25 cellular contexts compared by ENCODE assay signal in the genomic region with DNA sequence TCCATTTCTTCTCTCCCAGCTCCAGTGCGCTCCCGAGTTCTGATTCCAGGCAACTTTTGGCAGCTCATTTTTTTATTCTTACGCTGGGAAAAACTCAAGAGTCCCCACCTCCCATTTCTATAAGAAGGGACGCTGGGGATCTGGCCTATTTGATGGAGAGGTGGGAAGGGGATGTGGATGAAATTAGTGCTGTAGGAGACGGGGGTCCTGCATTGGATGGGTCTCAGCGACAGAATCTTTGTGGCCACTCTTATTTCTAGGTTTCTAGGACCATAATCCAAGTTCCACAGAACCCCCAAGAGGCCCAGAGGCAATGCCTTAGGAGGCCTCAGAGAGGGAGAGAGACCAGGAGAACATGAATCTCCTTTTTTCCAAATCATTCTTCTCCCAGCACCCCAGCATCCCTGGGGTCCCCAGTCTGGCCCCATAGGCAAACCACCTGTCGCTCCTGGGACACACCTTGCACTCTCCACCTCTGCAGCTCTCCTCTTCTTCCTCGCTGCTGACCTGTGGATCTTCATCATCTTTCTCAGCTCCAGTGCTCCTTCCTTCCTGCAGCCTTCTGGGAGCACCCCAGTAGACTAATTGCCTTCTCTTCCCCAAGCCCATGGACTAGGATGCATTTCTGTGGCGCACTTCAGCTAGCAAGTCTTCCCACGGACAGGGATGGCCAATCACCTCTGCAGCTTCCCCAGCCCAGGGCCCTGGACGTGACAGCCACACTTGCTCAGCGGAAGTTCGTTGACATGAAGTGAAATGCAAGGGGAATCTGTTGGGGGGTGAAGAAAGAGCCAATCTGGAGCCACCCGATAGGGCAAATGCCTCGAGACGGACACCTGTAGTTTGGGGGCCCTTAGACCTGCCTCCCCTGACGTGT.
DNase-seq lines count a peak whose midpoint lies in the region; ATAC-seq and TF ChIP-seq lines count a peak whose summit lies in the region.
"Had no signal": no experiment of that assay in that cellular context is flagged by ENCODE, and none has a peak within 500 bp of the region (broad histone marks: within the 10 kb centered on the region; RNA-seq: fewer than 3 reads in every experiment).

No MANE protein-coding gene starts in this region.

- no peaks in the 10 kb centered on the region for H3K36me3 ChIP-seq in Peyer's patch
- H3K36me3 ChIP-seq in testis (ENCODE audit: low read depth, missing control alignments) = no peaks in the 10 kb centered on the region
- no peaks in the 10 kb centered on the region for H3K36me3 ChIP-seq in mesendoderm (ENCODE audit: control insufficient read depth, insufficient read depth, low read length)
- H3K36me3 ChIP-seq: ascending aorta, cardiac muscle cell, gastrocnemius medialis, upper lobe of left lung had no signal

- no peak overlapping the region for H3K4me3 ChIP-seq in Peyer's patch
- no peak overlapping the region for H3K4me3 ChIP-seq in testis
- H3K4me3 ChIP-seq in mesendoderm (ENCODE audit: low read length) = no peak overlapping the region
- H3K4me3 ChIP-seq: ascending aorta, cardiac muscle cell, gastrocnemius medialis, upper lobe of left lung had no signal

- POLR2A ChIA-PET in activated CD4-positive, alpha-beta T cell treated with anti-CD3 and anti-CD28 coated beads for 36 hours (lab: Charles Lee) = no interaction called here

- H3K36me3 Mint-ChIP-seq in activated CD4-positive, alpha-beta T cell treated with anti-CD3 and anti-CD28 coated beads, Interleukin-2, amount 10 ng/mL, durations not matched to agents 24 days and 14 days (ENCODE audit: low read depth) = no peaks in the 10 kb centered on the region
- no peaks in the 10 kb centered on the region for H3K36me3 Mint-ChIP-seq in activated CD4-positive, alpha-beta T cell treated with anti-CD3 and anti-CD28 coated beads for 36 hours (ENCODE audit: low read depth)
- H3K36me3 Mint-ChIP-seq: activated naive CD8-positive, alpha-beta T cell treated with anti-CD3 and anti-CD28 coated beads, Interleukin-2, amount 10 ng/mL, durations not matched to agents 7 days and 5 days; CD14-positive monocyte had no signal

- H2BK5ac ChIP-seq in mesendoderm (ENCODE audit: low read length) = no peak overlapping the region

- no peak overlapping the region for H2BK15ac ChIP-seq in mesendoderm (replicated peaks; ENCODE audit: low read depth)

- DNase-seq in activated CD4-positive, alpha-beta T cell treated with anti-CD3 and anti-CD28 coated beads, Interleukin-2, amount 10 ng/mL, durations not matched to agents 24 days and 14 days = peak; percentile 29
- no peak for DNase-seq in activated CD4-positive, alpha-beta T cell treated with anti-CD3 and anti-CD28 coated beads for 36 hours
- DNase-seq in Peyer's patch (peak in 2 of 3 donors; percentile 5 to 8), left lobe of liver (ENCODE audit: low spot score) (peak; percentile 21), testis (peak; percentile 4), mesendoderm (no peak)
- DNase-seq: activated gamma-delta T cell; activated naive CD8-positive, alpha-beta T cell treated with anti-CD3 and anti-CD28 coated beads, Interleukin-2, amount 10 ng/mL, durations not matched to agents 7 days and 5 days; DMS79; gastrocnemius medialis; hippocampal formation; mesenchymal stem cell; NCI-H446 treated with DMSO at 0.1 percent for 48 hours; PC-3; retina had no signal

- peaks cover 3% of the 10 kb centered on the region for H3K9me3 Mint-ChIP-seq in activated CD4-positive, alpha-beta T cell treated with anti-CD3 and anti-CD28 coated beads, Interleukin-2, amount 10 ng/mL, durations not matched to agents 24 days and 14 days
- peaks cover 3% of the 10 kb centered on the region for H3K9me3 Mint-ChIP-seq in activated CD4-positive, alpha-beta T cell treated with anti-CD3 and anti-CD28 coated beads for 36 hours (ENCODE audit: low read depth)
- H3K9me3 Mint-ChIP-seq: activated naive CD8-positive, alpha-beta T cell treated with anti-CD3 and anti-CD28 coated beads, Interleukin-2, amount 10 ng/mL, durations not matched to agents 7 days and 5 days; dendritic cell treated with granulocyte-macrophage colony-stimulating factor and Interleukin-4, amounts not matched to agents 40 ng/mL and 50 ng/mL, for 4 days had no signal

- no peak overlapping the region for H4K8ac ChIP-seq in mesendoderm (ENCODE audit: low read depth, low read length)

- H3K4me1 ChIP-seq in Peyer's patch (no peaks in the 10 kb centered on the region), testis (no peaks in the 10 kb centered on the region), mesendoderm (ENCODE audit: control insufficient read depth, low read depth, low read length) (no peaks in the 10 kb centered on the region)
- H3K4me1 ChIP-seq: ascending aorta, gastrocnemius medialis, upper lobe of left lung had no signal

- no peaks in the 10 kb centered on the region for H3K27me3 Mint-ChIP-seq in activated CD4-positive, alpha-beta T cell treated with anti-CD3 and anti-CD28 coated beads, Interleukin-2, amount 10 ng/mL, durations not matched to agents 24 days and 14 days
- H3K27me3 Mint-ChIP-seq in activated CD4-positive, alpha-beta T cell treated with anti-CD3 and anti-CD28 coated beads for 36 hours = peaks cover 6% of the 10 kb centered on the region

- no peak overlapping the region for H3K4me2 ChIP-seq in mesendoderm (ENCODE audit: low read length)

- no peaks in the 10 kb centered on the region for H3K4me1 Mint-ChIP-seq in activated CD4-positive, alpha-beta T cell treated with anti-CD3 and anti-CD28 coated beads, Interleukin-2, amount 10 ng/mL, durations not matched to agents 24 days and 14 days
- H3K4me1 Mint-ChIP-seq in activated CD4-positive, alpha-beta T cell treated with anti-CD3 and anti-CD28 coated beads for 36 hours = no peaks in the 10 kb centered on the region
- H3K4me1 Mint-ChIP-seq: activated naive CD8-positive, alpha-beta T cell treated with anti-CD3 and anti-CD28 coated beads, Interleukin-2, amount 10 ng/mL, durations not matched to agents 7 days and 5 days; CD14-positive monocyte had no signal

- no peak overlapping the region for H4K5ac ChIP-seq in mesendoderm (ENCODE audit: low read length)

- CTCF ChIA-PET in activated CD4-positive, alpha-beta T cell treated with anti-CD3 and anti-CD28 coated beads for 36 hours (lab: Charles Lee) = no interaction called here

- no peak overlapping the region for H3K9ac ChIP-seq in mesendoderm (ENCODE audit: low read length)

- H3K18ac ChIP-seq in mesendoderm (ENCODE audit: low read length) = no peak overlapping the region

- H3K79me1 ChIP-seq in mesendoderm (ENCODE audit: low read length) = no peaks in the 10 kb centered on the region

- TF ChIP-seq POLR2A in Peyer's patch (IDR thresholded peaks at IDR 0.05) (no peak), testis (IDR thresholded peaks at IDR 0.05) (no peak)

- H3K4ac ChIP-seq in mesendoderm (ENCODE audit: low read depth, low read length) = no peak overlapping the region

- H3K27ac Mint-ChIP-seq in activated CD4-positive, alpha-beta T cell treated with anti-CD3 and anti-CD28 coated beads, Interleukin-2, amount 10 ng/mL, durations not matched to agents 24 days and 14 days = no peak overlapping the region
- H3K27ac Mint-ChIP-seq in activated CD4-positive, alpha-beta T cell treated with anti-CD3 and anti-CD28 coated beads for 36 hours = no peak overlapping the region
- H3K27ac Mint-ChIP-seq: activated naive CD8-positive, alpha-beta T cell treated with anti-CD3 and anti-CD28 coated beads, Interleukin-2, amount 10 ng/mL, durations not matched to agents 7 days and 5 days; CD14-positive monocyte; dendritic cell treated with granulocyte-macrophage colony-stimulating factor and Interleukin-4, amounts not matched to agents 40 ng/mL and 50 ng/mL, for 4 days had no signal

- no peaks in the 10 kb centered on the region for H3K27me3 ChIP-seq in Peyer's patch
- H3K27me3 ChIP-seq in testis = no peaks in the 10 kb centered on the region
- no peaks in the 10 kb centered on the region for H3K27me3 ChIP-seq in mesendoderm (ENCODE audit: insufficient read depth, low read length, poor library complexity)
- H3K27me3 ChIP-seq: ascending aorta, cardiac muscle cell, gastrocnemius medialis, upper lobe of left lung had no signal

- ATAC-seq in activated CD4-positive, alpha-beta T cell treated with anti-CD3 and anti-CD28 coated beads for 36 hours = no peak
- ATAC-seq in left lobe of liver (no peak), HG03571 (IDR thresholded peaks at IDR 0.05; ENCODE audit: unreplicated experiment) (no peak), GM18873 (IDR thresholded peaks at IDR 0.05; ENCODE audit: low FRiP score, unreplicated experiment) (no peak)
- ATAC-seq: gastrocnemius medialis, HepG2, PC-3, Right ventricle myocardium inferior had no signal

- H3K27ac ChIP-seq in Peyer's patch (no peak overlapping the region), testis (no peak overlapping the region), mesendoderm (ENCODE audit: low read depth, low read length) (no peak overlapping the region)
- H3K27ac ChIP-seq: 22Rv1, ascending aorta, cardiac muscle cell, gastrocnemius medialis, upper lobe of left lung had no signal

- 90% methylated on average over 17 of the region's 17 CpGs for WGBS in testis, 2 donors
- no CpG with 5 or more reads among the region's 17 CpGs for WGBS in mesendoderm (ENCODE audit: extremely low coverage, insufficient coverage, low lambda C conversion rate)

- H3K56ac ChIP-seq in mesendoderm (ENCODE audit: low read length) = no peak overlapping the region

- intact Hi-C loops in activated CD4-positive, alpha-beta T cell treated with anti-CD3 and anti-CD28 coated beads, Interleukin-2, amount 10 ng/mL, durations not matched to agents 24 days and 14 days (cut with micrococcal nuclease) = no loop called here
- intact Hi-C loops in activated CD4-positive, alpha-beta T cell treated with anti-CD3 and anti-CD28 coated beads for 36 hours (cut with DNase I, micrococcal nuclease) = no loop called here
- intact Hi-C loops in testis (cut with DNase I; ENCODE audit: low total_unique reads) = no loop called here

- no peak overlapping the region for H2AK5ac ChIP-seq in mesendoderm (ENCODE audit: low read length)

- H2BK120ac ChIP-seq in mesendoderm (ENCODE audit: low read depth, low read length) = no peak overlapping the region

- TF ChIP-seq CTCF in Peyer's patch (IDR thresholded peaks at IDR 0.05) (no peak), testis (IDR thresholded peaks at IDR 0.05) (no peak)

- no peak overlapping the region for H3K4me3 Mint-ChIP-seq in activated CD4-positive, alpha-beta T cell treated with anti-CD3 and anti-CD28 coated beads, Interleukin-2, amount 10 ng/mL, durations not matched to agents 24 days and 14 days
- H3K4me3 Mint-ChIP-seq in activated CD4-positive, alpha-beta T cell treated with anti-CD3 and anti-CD28 coated beads for 36 hours = no peak overlapping the region
- H3K4me3 Mint-ChIP-seq: activated naive CD8-positive, alpha-beta T cell treated with anti-CD3 and anti-CD28 coated beads, Interleukin-2, amount 10 ng/mL, durations not matched to agents 7 days and 5 days; CD14-positive monocyte; dendritic cell treated with granulocyte-macrophage colony-stimulating factor and Interleukin-4, amounts not matched to agents 40 ng/mL and 50 ng/mL, for 4 days had no signal

- no peaks in the 10 kb centered on the region for H3K79me2 ChIP-seq in mesendoderm (ENCODE audit: control insufficient read depth, insufficient read depth, low read length)

- H3K9me3 ChIP-seq in Peyer's patch = no peaks in the 10 kb centered on the region
- H3K9me3 ChIP-seq in testis = no peaks in the 10 kb centered on the region
- H3K9me3 ChIP-seq: ascending aorta, gastrocnemius medialis, upper lobe of left lung had no signal

- no peak overlapping the region for H3K23ac ChIP-seq in mesendoderm (ENCODE audit: low read length)

Comparison
In these comparisons a context has a peak if more than half of its experiments do, and no peak if none do; other contexts are left out.
1. DNase-seq: peak in activated CD4-positive, alpha-beta T cell treated with anti-CD3 and anti-CD28 coated beads, Interleukin-2, amount 10 ng/mL, durations not matched to agents 24 days and 14 days (single experiment), Peyer's patch (2 of 3), left lobe of liver (single experiment) and testis (single experiment); none in activated CD4-positive, alpha-beta T cell treated with anti-CD3 and anti-CD28 coated beads for 36 hours (single experiment) and mesendoderm (single experiment).